Comparison of ENCODE assay signal across 1 cellular context in the genomic region with DNA sequence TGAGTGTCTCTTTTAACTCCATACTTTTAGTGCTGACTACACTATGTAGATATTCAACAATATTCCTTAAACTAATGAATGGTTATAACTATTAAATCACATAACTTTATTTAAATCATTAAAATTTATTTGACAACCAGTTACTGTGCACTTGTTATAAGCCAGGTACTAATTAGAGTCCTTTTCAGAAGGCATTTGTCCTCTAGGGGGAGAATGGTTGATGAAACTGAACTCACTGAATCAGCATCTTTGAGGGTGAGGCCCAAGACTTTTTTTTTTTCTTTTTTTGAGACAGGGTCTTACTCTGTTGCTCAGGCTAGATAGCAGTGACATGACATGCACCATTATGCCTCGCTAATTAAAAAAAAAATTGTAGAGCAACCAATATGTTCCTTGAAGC.
TF ChIP-seq lines count a peak whose summit lies in the region.

No MANE protein-coding gene starts in this region.

TF ChIP-seq in HepG2, 621 proteins besides CTCF, POLR2A, EP300 and RAD21:
- TF ChIP-seq MAFF (IDR thresholded peaks at IDR 0.05; ENCODE audit: low read depth, low read length): peak; percentile 44; the same call in 1 of the 2 replicates
- TF ChIP-seq ZNF136 (CRISPR knock-in tag; IDR thresholded peaks at IDR 0.05; ENCODE audit: low read depth): no peak
- peak; percentile 43 to 54; a peak in 3 of 4 replicates for TF ChIP-seq MAFK (conservative IDR thresholded peaks at IDR 0.05 in 1 of 2, IDR thresholded peaks at IDR 0.05 in 1 of 2; ENCODE audit: low read length in 2 of 2)
- TF ChIP-seq ADNP (CRISPR knock-in tag; IDR thresholded peaks at IDR 0.05): no peak
- no peak for TF ChIP-seq PCBP2 (optimal IDR thresholded peaks at IDR 0.05; ENCODE audit: low read depth, low read length, poor library complexity, severe bottlenecking)
